In genomic region chr6:157959451-157960227, GRCh38 we compare ENCODE assay signal across 15 cellular contexts. TPM values are rescaled to one million over a fixed set of nuclear protein-coding genes. Genes with fewer than 3 reads are reported as not detected.
DNase-seq lines count a peak whose midpoint lies in the region; ATAC-seq, FAIRE-seq and TF ChIP-seq lines count a peak whose summit lies in the region.
"Had no signal": no experiment of that assay in that cellular context is flagged by ENCODE, and none has a peak within 500 bp of the region (broad histone marks: within the 10 kb centered on the region; RNA-seq: fewer than 3 reads in every experiment).

No MANE protein-coding gene starts in this region.

- no peak overlapping the region for H4K91ac ChIP-seq in trophoblast cell (ENCODE audit: low read depth, low read length)

- no peak overlapping the region for H2BK12ac ChIP-seq in trophoblast cell (ENCODE audit: low read length)

- H3K4me1 Mint-ChIP-seq in activated T-helper 1 cell treated with anti-CD3 and anti-CD28 coated beads, Interleukin-12 subunit alpha, Interleukin-12 subunit beta, Interleukin-2, Interleukin-4 antibody, amounts not matched to agents 30 ng/mL and 10 ng/mL and 1 ng/mL, durations not matched to agents 14 hours and 24 hours and 36 hours (ENCODE audit: low read depth) = peaks cover 28% of the 10 kb centered on the region

- H3K4me2 ChIP-seq in HepG2 (ENCODE audit: low read depth, low read length) (peak overlapping the region; percentile 45), trophoblast cell (ENCODE audit: low read length) (no peak overlapping the region)
- H3K4me2 ChIP-seq: A549 had no signal

- peaks cover 24% of the 10 kb centered on the region for H3K9me3 Mint-ChIP-seq in activated T-helper 1 cell treated with anti-CD3 and anti-CD28 coated beads, Interleukin-12 subunit alpha, Interleukin-12 subunit beta, Interleukin-2, Interleukin-4 antibody, amounts not matched to agents 30 ng/mL and 10 ng/mL and 1 ng/mL, durations not matched to agents 14 hours and 24 hours and 36 hours

- no peak overlapping the region; the same call in 1 of the 2 replicates for H3K9ac ChIP-seq in HepG2 (ENCODE audit: insufficient read depth, low read depth, low read length)
- H3K9ac ChIP-seq in trophoblast cell (ENCODE audit: low read length) = no peak overlapping the region

- H4K12ac ChIP-seq in trophoblast cell (ENCODE audit: low read depth, low read length) = no peak overlapping the region

- peaks cover 14% of the 10 kb centered on the region for H3K36me3 Mint-ChIP-seq in activated T-helper 1 cell treated with anti-CD3 and anti-CD28 coated beads, Interleukin-12 subunit alpha, Interleukin-12 subunit beta, Interleukin-2, Interleukin-4 antibody, amounts not matched to agents 30 ng/mL and 10 ng/mL and 1 ng/mL, durations not matched to agents 14 hours and 24 hours and 36 hours (ENCODE audit: low read depth)

- intact Hi-C loops in HepG2 (cut with micrococcal nuclease; ENCODE audit: unreplicated experiment) (loop anchor here (10.0 kb wide), 1 partner anchor 115 kb away; no protein-coding TSS in a partner anchor), right lobe of liver (cut with DNase I) (no loop called here)
- intact Hi-C loops in activated T-helper 1 cell treated with anti-CD3 and anti-CD28 coated beads, Interleukin-12 subunit alpha, Interleukin-12 subunit beta, Interleukin-2, Interleukin-4 antibody, amounts not matched to agents 30 ng/mL and 10 ng/mL and 1 ng/mL, durations not matched to agents 14 hours and 24 hours and 36 hours (cut with micrococcal nuclease) = loop anchor here (5.0 kb wide), 1 partner anchor 88 kb away; no protein-coding TSS in a partner anchor

- ATAC-seq in HepG2 = no peak
- ATAC-seq in right lobe of liver = no peak
- no peak for ATAC-seq in HG03469 (IDR thresholded peaks at IDR 0.05; ENCODE audit: unreplicated experiment)
- ATAC-seq: A549, HCT116 had no signal

- POLR2A ChIA-PET in HepG2 (lab: Yijun Ruan, JAX) = no interaction called here

- H3K36me3 ChIP-seq in HepG2 (replicated peaks in 1 of 2; ENCODE audit: control insufficient read depth in 1 of 2, insufficient read depth in 2 of 2, low read length in 2 of 2) = no peaks in the 10 kb centered on the region
- no peaks in the 10 kb centered on the region for H3K36me3 ChIP-seq in right lobe of liver
- no peaks in the 10 kb centered on the region for H3K36me3 ChIP-seq in trophoblast cell (ENCODE audit: control insufficient read depth in 1 of 2, insufficient read depth in 2 of 2, low read length in 2 of 2)
- H3K36me3 ChIP-seq: BE2C had no signal

- TF ChIP-seq CTCF in HepG2 (CRISPR knock-in tag; IDR thresholded peaks at IDR 0.05) (no peak), right lobe of liver (IDR thresholded peaks at IDR 0.05) (no peak)

- no peak overlapping the region for H3K18ac ChIP-seq in trophoblast cell (ENCODE audit: low read length)

- no peaks in the 10 kb centered on the region for H3K79me2 ChIP-seq in HepG2 (ENCODE audit: insufficient read depth, low read length)
- no peaks in the 10 kb centered on the region for H3K79me2 ChIP-seq in trophoblast cell (ENCODE audit: control insufficient read depth, insufficient read depth, low read length, poor library complexity)

- H4K20me1 ChIP-seq in HepG2 (ENCODE audit: insufficient read depth, low read length) = no peaks in the 10 kb centered on the region

- TF ChIP-seq EP300 in HepG2 (IDR thresholded peaks at IDR 0.05; ENCODE audit: low read depth in 2 of 2, low read length in 2 of 2) (no peak), HepG2 (CRISPR knock-in tag; IDR thresholded peaks at IDR 0.05; ENCODE audit: borderline replicate concordance) (no peak)

- TF ChIP-seq POLR2A in HepG2 (IDR thresholded peaks at IDR 0.05; ENCODE audit: insufficient read depth in 1 of 2, low read depth in 2 of 2, low read length in 2 of 2) (no peak), right lobe of liver (IDR thresholded peaks at IDR 0.05) (no peak)

- DNase-seq in HepG2 (ENCODE audit: low spot score) = no peak
- no peak for DNase-seq in right lobe of liver
- no peak for DNase-seq in activated T-helper 1 cell treated with anti-CD3 and anti-CD28 coated beads, Interleukin-12 subunit alpha, Interleukin-12 subunit beta, Interleukin-2, Interleukin-4 antibody, amounts not matched to agents 30 ng/mL and 10 ng/mL and 1 ng/mL, durations not matched to agents 14 hours and 24 hours and 36 hours (ENCODE audit: low spot score)
- DNase-seq in myocyte (ENCODE audit: low read depth) = peak; percentile 38
- no peak for DNase-seq in trophoblast cell
- DNase-seq: BE2C; CD4-positive, alpha-beta memory T cell; DMS79; GDM1 had no signal

- H2BK120ac ChIP-seq in trophoblast cell (ENCODE audit: insufficient read depth, low read length, poor library complexity) = no peak overlapping the region

- FAIRE-seq in HepG2 (lab: Jason Lieb, UNC) = peak; percentile 18
- FAIRE-seq: A549, GM12892, H54 had no signal

- H3K4me3 ChIP-seq in HepG2 (replicated peaks in 1 of 3; ENCODE audit: insufficient read depth in 1 of 3, low read depth in 2 of 3, low read length in 3 of 3) (no peak overlapping the region), right lobe of liver (no peak overlapping the region), trophoblast cell (ENCODE audit: low read depth, low read length) (no peak overlapping the region)
- H3K4me3 ChIP-seq: A549 had no signal

- in situ Hi-C loops in HepG2 (cut with HindIII; ENCODE audit: extremely low pct_ligation_motif_present, low pct_unique_long_range_greater_than_20kb) = no loop called here

- H3K4ac ChIP-seq in trophoblast cell (ENCODE audit: low read depth, low read length) = no peak overlapping the region

- 15% methylated on average over 1 of the region's 1 CpG for WGBS in HepG2 (ENCODE audit: low lambda C conversion rate)
- WGBS in right lobe of liver (ENCODE audit: insufficient coverage, low coverage, low lambda C conversion rate, missing lambda C conversion rate) = 100% methylated on average over 1 of the region's 1 CpG
- WGBS in trophoblast cell (ENCODE audit: extremely low coverage, insufficient coverage, insufficient read length) = no CpG with 5 or more reads among the region's 1 CpG

- H3K9me3 ChIP-seq in HepG2 (ENCODE audit: low read length) (peaks cover 21% of the 10 kb centered on the region), right lobe of liver (peaks cover 0 to 4% (median 0%) of the 10 kb centered on the region in 4 donors), trophoblast cell (ENCODE audit: insufficient read depth, low read depth, low read length) (peaks cover 3% of the 10 kb centered on the region)

- peaks cover 5% of the 10 kb centered on the region for H3K27me3 Mint-ChIP-seq in activated T-helper 1 cell treated with anti-CD3 and anti-CD28 coated beads, Interleukin-12 subunit alpha, Interleukin-12 subunit beta, Interleukin-2, Interleukin-4 antibody, amounts not matched to agents 30 ng/mL and 10 ng/mL and 1 ng/mL, durations not matched to agents 14 hours and 24 hours and 36 hours (ENCODE audit: insufficient read depth)

- H3K4me1 ChIP-seq in HepG2 (ENCODE audit: insufficient read depth, low read length) = peaks cover 30% of the 10 kb centered on the region
- peaks cover 0 to 3% (median 0%) of the 10 kb centered on the region in 4 donors for H3K4me1 ChIP-seq in right lobe of liver
- H3K4me1 ChIP-seq in trophoblast cell (ENCODE audit: control insufficient read depth in 1 of 2, insufficient read depth in 2 of 2, low read length in 2 of 2) = no peaks in the 10 kb centered on the region
- H3K4me1 ChIP-seq: A549, BE2C had no signal

- no peak overlapping the region for H3K27ac Mint-ChIP-seq in activated T-helper 1 cell treated with anti-CD3 and anti-CD28 coated beads, Interleukin-12 subunit alpha, Interleukin-12 subunit beta, Interleukin-2, Interleukin-4 antibody, amounts not matched to agents 30 ng/mL and 10 ng/mL and 1 ng/mL, durations not matched to agents 14 hours and 24 hours and 36 hours
- H3K27ac Mint-ChIP-seq: CD4-positive, alpha-beta memory T cell had no signal

- no peaks in the 10 kb centered on the region for H3K27me3 ChIP-seq in HepG2 (ENCODE audit: control insufficient read depth in 1 of 2, insufficient read depth in 2 of 2, low read length in 2 of 2)
- no peaks in the 10 kb centered on the region for H3K27me3 ChIP-seq in right lobe of liver
- no peaks in the 10 kb centered on the region for H3K27me3 ChIP-seq in trophoblast cell (ENCODE audit: insufficient read depth, low read length)
- H3K27me3 ChIP-seq: BE2C had no signal

- H3K23ac ChIP-seq in trophoblast cell (ENCODE audit: low read length) = no peak overlapping the region

- no peak overlapping the region for H3K14ac ChIP-seq in trophoblast cell (ENCODE audit: low read length)

- H2BK5ac ChIP-seq in trophoblast cell (ENCODE audit: low read depth, low read length, poor library complexity) = no peak overlapping the region

- no peak overlapping the region for H2AFZ ChIP-seq in HepG2 (ENCODE audit: low read length)
- no peak overlapping the region for H2AFZ ChIP-seq in trophoblast cell (ENCODE audit: insufficient read depth, low read length, poor library complexity)

- no peaks in the 10 kb centered on the region for H3K79me1 ChIP-seq in trophoblast cell (ENCODE audit: low read length)

- no peak overlapping the region for H3K27ac ChIP-seq in HepG2 (ENCODE audit: extremely low read length, insufficient read depth, low read length)
- no peak overlapping the region for H3K27ac ChIP-seq in right lobe of liver
- no peak overlapping the region for H3K27ac ChIP-seq in trophoblast cell (ENCODE audit: low read depth, low read length)
- H3K27ac ChIP-seq: A549, C4-2B had no signal

- CTCF ChIA-PET in HepG2 (lab: Yijun Ruan, JAX; ENCODE audit: low intra/inter-chr PET ratio, low total read pairs) = no interaction called here

- no peak overlapping the region for H4K8ac ChIP-seq in trophoblast cell (ENCODE audit: low read depth, low read length)

- no peak overlapping the region for H2AK5ac ChIP-seq in trophoblast cell (ENCODE audit: low read length)

- no TSS peak for BruUV-seq in HepG2 (replicated peaks; lab: Mats Ljungman, UMichigan)

- H3K4me3 Mint-ChIP-seq in activated T-helper 1 cell treated with anti-CD3 and anti-CD28 coated beads, Interleukin-12 subunit alpha, Interleukin-12 subunit beta, Interleukin-2, Interleukin-4 antibody, amounts not matched to agents 30 ng/mL and 10 ng/mL and 1 ng/mL, durations not matched to agents 14 hours and 24 hours and 36 hours = peak overlapping the region; percentile 24
- H3K4me3 Mint-ChIP-seq: CD4-positive, alpha-beta memory T cell had no signal

- TF ChIP-seq RAD21 in HepG2 (CRISPR knock-in tag; IDR thresholded peaks at IDR 0.05) = no peak

RNA-seq across cellular contexts. Expression of gene SYNJ2, which starts 22.0 kb away (rescaled TPM):
- total RNA-seq in HepG2 (2016; rRNA removed; fragmentation: Illumina TruSeq; extraction: Trizol) (39.0 and 39.1 TPM in 2 replicates), right lobe of liver (1 to 10 TPM; 3.2 to 7.4 (median 4.2) TPM), myocyte (11.4 and 14.2 TPM in 2 replicates)
- 50.4 and 51.2 TPM in 2 replicates for total RNA-seq in HepG2 (2016; cell fraction: cytosol; rRNA removed; fragmentation: Illumina TruSeq; extraction: Trizol; ENCODE audit: low read depth)
- 32.6 and 44.6 TPM in 2 replicates for total RNA-seq in HepG2 (2016; cell fraction: insoluble cytoplasmic fraction; rRNA removed; fragmentation: Illumina TruSeq; extraction: Trizol)
- total RNA-seq in HepG2 (2016; cell fraction: membrane; rRNA removed; fragmentation: Illumina TruSeq; extraction: Trizol) = 52.4 and 52.9 TPM in 2 replicates
- total RNA-seq in HepG2 (2016; cell fraction: nucleus; rRNA removed; fragmentation: Illumina TruSeq; extraction: Trizol) = 33.3 and 38.2 TPM in 2 replicates
- 57.6 and 59.5 TPM in 2 replicates for polyA plus RNA-seq in HepG2 (2011; rRNA removed)
- 44.7 and 49.0 TPM in 2 replicates for polyA plus RNA-seq in HepG2 (2011; cell fraction: cytosol; rRNA removed)
- polyA plus RNA-seq in HepG2 (2011; cell fraction: nucleus; rRNA removed) = 85.9 and 86.7 TPM in 2 replicates
- polyA plus RNA-seq in HepG2 (2012) = 53.7 and 59.9 TPM in 2 replicates
- 53.0 and 54.8 TPM in 2 replicates for polyA plus RNA-seq in HepG2 (2016; cell fraction: cytosol; fragmentation: Illumina TruSeq; extraction: Trizol; ENCODE audit: low read depth)
- 28.2 and 29.0 TPM in 2 replicates for polyA plus RNA-seq in HepG2 (2016; cell fraction: insoluble cytoplasmic fraction; fragmentation: Illumina TruSeq; extraction: Trizol; ENCODE audit: low read depth)
- polyA plus RNA-seq in HepG2 (2016; cell fraction: membrane; fragmentation: Illumina TruSeq; extraction: Trizol; ENCODE audit: low read depth) = 41.5 and 42.8 TPM in 2 replicates
- 49.3 and 52.0 TPM in 2 replicates for polyA plus RNA-seq in HepG2 (2016; cell fraction: nucleus; fragmentation: Illumina TruSeq; extraction: Trizol; ENCODE audit: insufficient read depth, low read depth)
- 21.9 and 161 TPM in 2 replicates for polyA minus RNA-seq in HepG2 (2011; rRNA and poly(A)+ RNA removed; ENCODE audit: low replicate concordance)
- polyA minus RNA-seq in HepG2 (2011; cell fraction: cytosol; rRNA and poly(A)+ RNA removed) = 57.2 and 71.5 TPM in 2 replicates
- polyA minus RNA-seq in HepG2 (2011; cell fraction: nucleus; rRNA and poly(A)+ RNA removed) = 135 and 148 TPM in 2 replicates
- total RNA-seq in activated T-helper 1 cell treated with anti-CD3 and anti-CD28 coated beads, Interleukin-12 subunit alpha, Interleukin-12 subunit beta, Interleukin-2, Interleukin-4 antibody, amounts not matched to agents 30 ng/mL and 10 ng/mL and 1 ng/mL, durations not matched to agents 14 hours and 24 hours and 36 hours = 29.0 and 31.2 TPM in 2 replicates
- polyA plus RNA-seq in myocyte (2012) = 18.1 TPM
- polyA plus RNA-seq in trophoblast cell (2013) = 22.0 and 25.0 TPM in 2 replicates

Comparison
In these comparisons a context has a peak if more than half of its experiments do, and no peak if none do; other contexts are left out.
1. intact Hi-C loops: an anchor here in HepG2 (10.0 kb wide) and activated T-helper 1 cell treated with anti-CD3 and anti-CD28 coated beads, Interleukin-12 subunit alpha, Interleukin-12 subunit beta, Interleukin-2, Interleukin-4 antibody, amounts not matched to agents 30 ng/mL and 10 ng/mL and 1 ng/mL, durations not matched to agents 14 hours and 24 hours and 36 hours (5.0 kb wide); none called in right lobe of liver.